Comparison of ENCODE assay signal across 10 cellular contexts in the genomic region with DNA sequence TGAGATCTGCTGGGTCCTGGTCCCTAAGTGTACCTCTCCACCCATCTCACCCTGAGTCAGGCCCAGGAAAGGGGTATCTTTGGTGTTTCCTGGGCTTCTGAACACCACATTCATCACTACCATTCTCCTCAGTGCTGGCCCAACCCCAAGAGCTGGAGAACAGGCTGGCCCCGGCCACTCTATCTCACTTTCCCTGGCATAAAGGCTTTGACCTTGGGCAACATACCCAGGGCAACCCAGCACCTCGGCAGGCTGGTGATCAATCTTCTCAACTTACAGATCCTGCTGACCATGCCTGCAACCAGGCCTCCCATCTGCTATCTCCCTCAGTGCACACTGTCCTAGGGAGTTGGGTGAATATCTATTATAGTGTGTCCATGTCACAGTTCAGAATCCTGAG. TPM values are rescaled to one million over a fixed set of nuclear protein-coding genes. Genes with fewer than 3 reads are reported as not detected.
A peak's percentile ranks its signal among the peaks of the same experiment; 100 is the strongest.
DNase-seq lines count a peak whose midpoint lies in the region; ATAC-seq and TF ChIP-seq lines count a peak whose summit lies in the region.
"Had no signal": no experiment of that assay in that cellular context is flagged by ENCODE, and none has a peak within 500 bp of the region (broad histone marks: within the 10 kb centered on the region; RNA-seq: fewer than 3 reads in every experiment).

No MANE protein-coding gene starts in this region.

- H3K14ac ChIP-seq in neuronal stem cell (ENCODE audit: low read length), result no peak overlapping the region

- H3K4me1 Mint-ChIP-seq in T-cell, result peaks cover 80 to 86% (median 84%) of the 10 kb centered on the region in 3 donors

- H3K36me3 ChIP-seq in BJ (ENCODE audit: control insufficient read depth, insufficient read depth, low read length), result peaks cover 1% of the 10 kb centered on the region; the same call in 1 of the 2 replicates
- H3K36me3 ChIP-seq in esophagus (ENCODE audit: control insufficient read depth in 2 of 2, insufficient read depth in 2 of 2, low read length in 1 of 2), result peaks cover 0 to 3% of the 10 kb centered on the region in 2 donors
- H3K36me3 ChIP-seq in prostate gland, result no peaks in the 10 kb centered on the region
- no peaks in the 10 kb centered on the region for H3K36me3 ChIP-seq in neuronal stem cell (replicated peaks in 1 of 2; ENCODE audit: control insufficient read depth in 2 of 2, insufficient read depth in 2 of 2, low read length in 2 of 2)

- ATAC-seq in T-cell (replicated peaks in 1 of 4), result no peak

- CTCF ChIA-PET in BJ (lab: Yijun Ruan, JAX), result interaction anchor here (2.5 to 3.8 kb wide), 3 partner anchors 14 to 75 kb away, joined by 8 to 50 read pairs (median 31); no protein-coding TSS in a partner anchor
- CTCF ChIA-PET in T-cell (lab: Charles Lee), result no interaction called here

- TF ChIP-seq CTCF in BJ (IDR thresholded peaks at IDR 0.05; ENCODE audit: insufficient read depth, low read depth, low read length) (no peak), prostate gland (IDR thresholded peaks at IDR 0.05) (no peak)

- H3K9me3 ChIP-seq in esophagus (ENCODE audit: control insufficient read depth in 2 of 2, insufficient read depth in 1 of 2, low read depth in 1 of 2, low read length in 1 of 2) (no peaks in the 10 kb centered on the region), prostate gland (no peaks in the 10 kb centered on the region), neuronal stem cell (replicated peaks in 1 of 2; ENCODE audit: control insufficient read depth in 2 of 2, insufficient read depth in 1 of 2, low read depth in 1 of 2, low read length in 2 of 2) (no peaks in the 10 kb centered on the region)

- H2BK120ac ChIP-seq in neuronal stem cell (ENCODE audit: low read depth, low read length), result no peak overlapping the region

- H2BK12ac ChIP-seq in neuronal stem cell (ENCODE audit: low read length), result no peak overlapping the region

- H3K9ac ChIP-seq in neuronal stem cell (ENCODE audit: low read depth, low read length, poor library complexity), result no peak overlapping the region

- intact Hi-C loops in prostate gland (cut with DNase I), result loop anchor here (5.0 kb wide), 1 partner anchor 59 kb away; no protein-coding TSS in a partner anchor

- H3K4me1 ChIP-seq in esophagus (ENCODE audit: control insufficient read depth in 2 of 2, insufficient read depth in 2 of 2, low read length in 1 of 2) (peaks cover 21 to 48% of the 10 kb centered on the region in 2 donors), prostate gland (replicated peaks) (no peaks in the 10 kb centered on the region), neuronal stem cell (ENCODE audit: control insufficient read depth in 2 of 2, insufficient read depth in 1 of 2, low read depth in 1 of 2, low read length in 2 of 2) (peaks cover 4 to 8% of the 10 kb centered on the region in 2 donors)

- H2AFZ ChIP-seq in neuronal stem cell (ENCODE audit: low read length), result no peak overlapping the region

- DNase-seq in BJ (ENCODE audit: low read depth) (no peak), T-cell (no peak), prostate gland (ENCODE audit: low spot score) (no peak), occipital lobe (lab: John Stamatoyannopoulos, UW) (no peak), C1 segment of cervical spinal cord (lab: John Stamatoyannopoulos, UW) (no peak), neuronal stem cell (ENCODE audit: low spot score) (no peak)
- no peak for DNase-seq in stimulated activated CD4-positive, alpha-beta T cell treated with anti-CD3 and anti-CD28 coated beads, Interleukin-15, amount 100 ng/mL, for 24 hours
- DNase-seq: COR-L47 had no signal

- no peak overlapping the region for H4K8ac ChIP-seq in neuronal stem cell (ENCODE audit: low read depth, low read length)

- H3K36me3 Mint-ChIP-seq in T-cell, result peaks cover 22% of the 10 kb centered on the region

- no peak overlapping the region for H3K23ac ChIP-seq in neuronal stem cell (ENCODE audit: low read depth, low read length, poor library complexity)

- no peaks in the 10 kb centered on the region for H3K27me3 ChIP-seq in BJ (ENCODE audit: control insufficient read depth, insufficient read depth, low read length)
- H3K27me3 ChIP-seq in esophagus (ENCODE audit: control insufficient read depth in 1 of 2, insufficient read depth in 2 of 2, low read length in 2 of 2), result no peaks in the 10 kb centered on the region
- no peaks in the 10 kb centered on the region for H3K27me3 ChIP-seq in prostate gland (replicated peaks; ENCODE audit: insufficient read depth)
- peaks cover 0 to 56% (median 18%) of the 10 kb centered on the region in 3 experiments for H3K27me3 ChIP-seq in neuronal stem cell (ENCODE audit: control insufficient read depth in 3 of 3, insufficient read depth in 3 of 3, low read depth in 1 of 3, low read length in 3 of 3)

- H3K4me2 ChIP-seq in neuronal stem cell (ENCODE audit: insufficient read depth, low read length, poor library complexity, severe bottlenecking), result no peak overlapping the region

- no peaks in the 10 kb centered on the region for H3K27me3 Mint-ChIP-seq in T-cell

- no peak overlapping the region for H4K91ac ChIP-seq in neuronal stem cell (ENCODE audit: low read depth, low read length, poor library complexity)

- peak overlapping the region; percentile 97 to 98 for H3K27ac Mint-ChIP-seq in T-cell

- H3K4ac ChIP-seq in neuronal stem cell (ENCODE audit: low read length), result no peak overlapping the region

- H3K4me3 ChIP-seq in BJ (ENCODE audit: low read depth, low read length) (peak overlapping the region; percentile 85; the same call in 1 of the 2 replicates), esophagus (ENCODE audit: low read depth in 1 of 2, low read length in 2 of 2) (peak overlapping the region; percentile 79 to 88), prostate gland (no peak overlapping the region), neuronal stem cell (ENCODE audit: low read length in 2 of 2) (no peak overlapping the region)

- POLR2A ChIA-PET in BJ (lab: Charles Lee), result no interaction called here
- POLR2A ChIA-PET in T-cell (lab: Charles Lee), result interaction anchor here in 1 of 2 donors (0.6 kb wide), 1 partner anchor 1325 kb away, joined by 6 read pairs; a partner anchor contains a TSS

- no peak overlapping the region for H2BK5ac ChIP-seq in neuronal stem cell (ENCODE audit: low read length)

- H3K27ac ChIP-seq in esophagus (ENCODE audit: low read depth in 2 of 2, low read length in 1 of 2), result peak overlapping the region; percentile 97
- H3K27ac ChIP-seq in prostate gland, result peak overlapping the region; percentile 86
- H3K27ac ChIP-seq in neuronal stem cell (replicated peaks; ENCODE audit: low read length), result no peak overlapping the region

- no peaks in the 10 kb centered on the region for H3K9me3 Mint-ChIP-seq in T-cell
- H3K9me3 Mint-ChIP-seq: neural crest cell had no signal

- no peaks in the 10 kb centered on the region for H3K79me1 ChIP-seq in neuronal stem cell (ENCODE audit: low read depth, low read length)

- H3K18ac ChIP-seq in neuronal stem cell (ENCODE audit: low read length), result no peak overlapping the region

- TF ChIP-seq POLR2A in prostate gland (IDR thresholded peaks at IDR 0.05), result no peak

- no peak overlapping the region for H2BK15ac ChIP-seq in neuronal stem cell (ENCODE audit: low read length)

- no peak overlapping the region for H2AK5ac ChIP-seq in neuronal stem cell (ENCODE audit: low read depth, low read length)

- peak overlapping the region; percentile 90 to 97 (median 93) for H3K4me3 Mint-ChIP-seq in T-cell
- H3K4me3 Mint-ChIP-seq: neural crest cell had no signal

- WGBS in esophagus, 2 donors, result 35 to 53% methylated on average over 2 of the region's 2 CpGs
- WGBS in prostate gland, result 53% methylated on average over 2 of the region's 2 CpGs
- WGBS in neuronal stem cell (ENCODE audit: extremely low coverage in 2 of 2, insufficient read length in 2 of 2, insufficient replicate concordance in 1 of 2), 2 donors, result no CpG with 5 or more reads among the region's 2 CpGs

RNA-seq across cellular contexts. Expression of a gene that starts 2.1 kb away (rescaled TPM):
- polyA plus RNA-seq in BJ (2011; rRNA removed) (78.7 and 169 TPM in 2 replicates), esophagus (10 to 100 TPM; 26.6 to 41.9 TPM)
- polyA minus RNA-seq in BJ (2011; rRNA and poly(A)+ RNA removed), result 49.8 and 62.7 TPM in 2 replicates
- total RNA-seq in T-cell (100 to 1,000 TPM in 2 of 5 donors, 10 to 100 TPM in 3; 81.4 to 134 (median 98.3) TPM), prostate gland (10 to 100 TPM; 23.1 to 40.2 TPM), occipital lobe (8.1 TPM)
- polyA plus RNA-seq in neuronal stem cell (2013, experiment 1 of 2), result 0.29 TPM
- polyA plus RNA-seq in neuronal stem cell (2013, experiment 2 of 2), result 0.48 TPM
- total RNA-seq: neural crest cell had no signal

RNA-seq across cellular contexts. Expression of a gene that starts 51.6 kb away (rescaled TPM):
- polyA plus RNA-seq in BJ (2011; rRNA removed) (0.69 and 1.1 TPM in 2 replicates), esophagus (under 1 TPM; 0.02 to 0.04 TPM)
- polyA minus RNA-seq in BJ (2011; rRNA and poly(A)+ RNA removed), result 0.57 and 0.71 TPM in 2 replicates
- total RNA-seq in T-cell (under 1 TPM; 0.15 to 0.45 (median 0.16) TPM), prostate gland (under 1 TPM in 1 of 2 donors, not detected in 1; 0.11 TPM), occipital lobe (under 0.01 TPM)
- polyA plus RNA-seq in neuronal stem cell (2013, experiment 1 of 2), result 1.4 TPM
- polyA plus RNA-seq in neuronal stem cell (2013, experiment 2 of 2), result 1.3 TPM

Comparison
In these comparisons a context has a peak if more than half of its experiments do, and no peak if none do; other contexts are left out.
1. H3K4me3 ChIP-seq: peak in BJ (single experiment) and esophagus (2 of 2); none in prostate gland (0 of 2) and neuronal stem cell (0 of 2).